22 cellular contexts compared by ENCODE assay signal in the genomic region with DNA sequence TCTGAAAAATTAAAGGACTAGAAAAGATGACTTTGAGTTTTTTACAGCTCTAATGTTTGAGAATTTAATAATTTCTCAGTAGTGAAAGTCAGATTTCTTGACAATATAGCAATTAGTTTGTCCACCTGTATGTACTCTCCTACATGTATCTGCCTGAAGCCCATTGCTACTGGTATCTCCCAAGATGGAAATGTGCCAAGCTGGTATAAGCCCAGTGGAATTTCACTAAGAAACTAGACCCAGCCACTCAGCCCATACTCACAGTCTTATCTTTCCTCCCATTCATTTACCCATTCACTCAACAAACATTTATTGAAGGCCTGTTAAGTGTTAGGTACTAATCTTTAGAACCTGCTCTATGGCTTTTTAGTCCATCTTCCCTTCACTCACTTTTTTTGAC.
"Had no signal": no experiment of that assay in that cellular context is flagged by ENCODE, and none has a peak within 500 bp of the region (broad histone marks: within the 10 kb centered on the region; RNA-seq: fewer than 3 reads in every experiment).

No MANE protein-coding gene starts in this region.

- H3K27me3 ChIP-seq: breast epithelium, colonic mucosa had no signal

- H3K4me3 Mint-ChIP-seq: activated CD4-positive, alpha-beta memory T cell treated with anti-CD3 and anti-CD28 coated beads, Interleukin-2, amount 10 ng/mL, durations not matched to agents 7 days and 5 days; activated CD4-positive, alpha-beta T cell treated with anti-CD3 and anti-CD28 coated beads for 36 hours; activated naive CD4-positive, alpha-beta T cell treated with anti-CD3 and anti-CD28 coated beads for 36 hours; activated naive CD8-positive, alpha-beta T cell treated with anti-CD3 and anti-CD28 coated beads for 36 hours; activated T-helper 17 cell treated with anti-CD3 and anti-CD28 coated beads, Interleukin-2, amount 50 U/mL, for 72 hours; T-cell had no signal

- H3K4me1 ChIP-seq: breast epithelium, colonic mucosa had no signal

- DNase-seq: activated CD4-positive, alpha-beta memory T cell treated with anti-CD3 and anti-CD28 coated beads, Interleukin-2, amount 10 ng/mL, durations not matched to agents 7 days and 5 days; activated CD4-positive, alpha-beta T cell treated with anti-CD3 and anti-CD28 coated beads for 36 hours; activated CD4-positive, alpha-beta T cell treated with anti-CD3 and anti-CD28 coated beads, Interleukin-2, amount 50 U/mL, for 1 hour; activated gamma-delta T cell; activated naive CD4-positive, alpha-beta T cell treated with anti-CD3 and anti-CD28 coated beads for 36 hours; activated naive CD8-positive, alpha-beta T cell treated with anti-CD3 and anti-CD28 coated beads for 36 hours; activated T-cell treated with anti-CD3 and anti-CD28 coated beads for 4 hours; activated T-cell treated with anti-CD3 and anti-CD28 coated beads, Interleukin-2, amount 50 U/mL, for 48 hours; anterior cingulate cortex; caudate nucleus; colonic mucosa; Kasumi-1; NCI-H1092; NCI-H1694; NCI-H2029 treated with DMSO at 0.1 percent for 48 hours; NCI-H510A treated with DMSO at 0.1 percent for 48 hours; SHP77 treated with DMSO at 0.1 percent for 48 hours; T-cell; T-helper 2 cell; WERI-Rb-1 had no signal

- H3K9me3 Mint-ChIP-seq: activated CD4-positive, alpha-beta memory T cell treated with anti-CD3 and anti-CD28 coated beads, Interleukin-2, amount 10 ng/mL, durations not matched to agents 7 days and 5 days; activated naive CD4-positive, alpha-beta T cell treated with anti-CD3 and anti-CD28 coated beads for 36 hours; activated naive CD8-positive, alpha-beta T cell treated with anti-CD3 and anti-CD28 coated beads for 36 hours; activated T-helper 17 cell treated with anti-CD3 and anti-CD28 coated beads, Interleukin-2, amount 50 U/mL, for 72 hours; T-cell had no signal

- ATAC-seq: activated CD4-positive, alpha-beta T cell treated with anti-CD3 and anti-CD28 coated beads for 36 hours; activated T-helper 17 cell treated with anti-CD3 and anti-CD28 coated beads, Interleukin-2, amount 50 U/mL, for 72 hours; T-cell had no signal

- H3K9me3 ChIP-seq: breast epithelium, colonic mucosa had no signal

- H3K4me1 Mint-ChIP-seq: activated CD4-positive, alpha-beta memory T cell treated with anti-CD3 and anti-CD28 coated beads, Interleukin-2, amount 10 ng/mL, durations not matched to agents 7 days and 5 days; activated CD4-positive, alpha-beta T cell treated with anti-CD3 and anti-CD28 coated beads for 36 hours; activated naive CD8-positive, alpha-beta T cell treated with anti-CD3 and anti-CD28 coated beads for 36 hours; activated T-helper 17 cell treated with anti-CD3 and anti-CD28 coated beads, Interleukin-2, amount 50 U/mL, for 72 hours; T-cell had no signal

- H3K4me3 ChIP-seq: breast epithelium, colonic mucosa had no signal

- H3K27ac Mint-ChIP-seq: activated CD4-positive, alpha-beta memory T cell treated with anti-CD3 and anti-CD28 coated beads, Interleukin-2, amount 10 ng/mL, durations not matched to agents 7 days and 5 days; activated CD4-positive, alpha-beta T cell treated with anti-CD3 and anti-CD28 coated beads for 36 hours; activated naive CD4-positive, alpha-beta T cell treated with anti-CD3 and anti-CD28 coated beads for 36 hours; activated naive CD8-positive, alpha-beta T cell treated with anti-CD3 and anti-CD28 coated beads for 36 hours; activated T-helper 17 cell treated with anti-CD3 and anti-CD28 coated beads, Interleukin-2, amount 50 U/mL, for 72 hours; T-cell had no signal

- H3K36me3 ChIP-seq: breast epithelium, colonic mucosa, WERI-Rb-1 had no signal

- H3K27ac ChIP-seq: breast epithelium, colonic mucosa, WERI-Rb-1 had no signal

- H3K36me3 Mint-ChIP-seq: activated naive CD8-positive, alpha-beta T cell treated with anti-CD3 and anti-CD28 coated beads for 36 hours; T-cell had no signal
